ENCODE assay signal across 17 cellular contexts in the genomic region with DNA sequence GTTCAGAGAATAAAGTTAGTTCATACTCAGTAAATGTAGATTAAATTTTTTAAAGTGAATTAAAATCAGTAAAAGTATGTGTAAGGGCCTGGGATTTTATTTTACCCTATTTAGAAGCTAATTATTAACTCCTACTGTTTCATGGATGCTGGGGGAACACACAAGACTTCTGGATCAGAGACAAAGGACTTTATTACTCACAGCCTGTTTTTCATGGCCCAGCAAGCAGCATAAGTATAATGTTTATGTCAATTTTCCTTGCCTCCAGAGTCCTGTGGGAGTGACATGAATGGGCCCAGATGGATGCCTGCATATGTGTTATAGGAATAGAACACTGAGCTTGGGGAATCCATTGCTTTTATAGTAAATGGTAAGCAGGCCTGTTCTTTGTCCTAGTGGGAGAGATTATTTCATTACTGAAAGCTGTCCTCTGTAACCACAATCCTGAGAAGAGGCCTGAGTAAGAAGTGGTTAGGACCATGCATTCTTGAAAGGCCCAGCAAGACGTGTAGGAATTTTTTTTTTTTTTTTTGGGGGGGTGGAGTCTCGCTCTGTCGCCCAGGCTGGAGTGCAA. TPM values are rescaled to one million over a fixed set of nuclear protein-coding genes. Genes with fewer than 3 reads are reported as not detected.
DNase-seq lines count a peak whose midpoint lies in the region; ATAC-seq and TF ChIP-seq lines count a peak whose summit lies in the region.
"Had no signal": no experiment of that assay in that cellular context is flagged by ENCODE, and none has a peak within 500 bp of the region (broad histone marks: within the 10 kb centered on the region; RNA-seq: fewer than 3 reads in every experiment).

No MANE protein-coding gene starts in this region.

- POLR2A ChIA-PET in Caco-2 (lab: Charles Lee): interaction anchor here (0.7 kb wide), 1 partner anchor 14 kb away, joined by 3 read pairs; no protein-coding TSS in a partner anchor

- H3K4me1 Mint-ChIP-seq in Caco-2 (ENCODE audit: low read depth, unreplicated experiment) (peaks cover 26% of the 10 kb centered on the region), nephron progenitor cell (peaks cover 23% of the 10 kb centered on the region)
- peaks cover 19% of the 10 kb centered on the region for H3K4me1 Mint-ChIP-seq in central memory CD8-positive, alpha-beta T cell

- no TSS peak for BruUV-seq in Caco-2 (replicated peaks; lab: Mats Ljungman, UMichigan)

- H3K4me1 ChIP-seq in Caco-2 (peaks cover 43% of the 10 kb centered on the region), Karpas-422 (ENCODE audit: low read length) (peaks cover 54% of the 10 kb centered on the region), left lung (peaks cover 0 to 34% of the 10 kb centered on the region in 2 donors), gastroesophageal sphincter (peaks cover 0 to 20% (median 0%) of the 10 kb centered on the region in 3 donors)

- no peak for DNase-seq in Caco-2
- DNase-seq in Karpas-422: no peak
- no peak for DNase-seq in central memory CD8-positive, alpha-beta T cell (ENCODE audit: low spot score in 2 of 2)
- no peak for DNase-seq in nephron progenitor cell
- no peak for DNase-seq in left lung
- DNase-seq in SHP77 (lab: John Stamatoyannopoulos, UW): no peak
- DNase-seq in medulla oblongata (ENCODE audit: extremely low spot score): no peak
- DNase-seq: activated naive CD4-positive, alpha-beta T cell treated with anti-CD3 and anti-CD28 coated beads, Interleukin-2, amount 50 U/mL, for 16 hours; brain microvascular endothelial cell; Kasumi-1; mucosa of descending colon; NCI-H1436 treated with DMSO at 0.1 percent for 48 hours; NCI-H510A; stimulated activated CD4-positive, alpha-beta T cell treated with anti-CD3 and anti-CD28 coated beads, Interleukin-4, amount 100 ng/mL, for 4 hours had no signal

- CTCF ChIA-PET in Caco-2 (lab: Charles Lee): interaction anchor here (0.6 kb wide), 1 partner anchor 207 kb away, joined by 3 read pairs; no protein-coding TSS in a partner anchor

- no peak overlapping the region for H3K4me3 Mint-ChIP-seq in Caco-2 (ENCODE audit: unreplicated experiment)
- H3K4me3 Mint-ChIP-seq in central memory CD8-positive, alpha-beta T cell: no peak overlapping the region
- H3K4me3 Mint-ChIP-seq in nephron progenitor cell: no peak overlapping the region

- H3K4me2 ChIP-seq in Karpas-422 (ENCODE audit: low read depth, low read length, poor library complexity, severe bottlenecking): no peak overlapping the region

- H4K20me1 ChIP-seq in Karpas-422 (ENCODE audit: insufficient read depth, low read depth, low read length): no peaks in the 10 kb centered on the region

- no peak for TF ChIP-seq EP300 in gastroesophageal sphincter (IDR thresholded peaks at IDR 0.05)

- H3K79me2 ChIP-seq in Karpas-422 (ENCODE audit: low read length): peaks cover 80% of the 10 kb centered on the region

- H3K9me3 ChIP-seq in Caco-2 (no peaks in the 10 kb centered on the region), Karpas-422 (ENCODE audit: low read length) (no peaks in the 10 kb centered on the region), left lung (no peaks in the 10 kb centered on the region), gastroesophageal sphincter (no peaks in the 10 kb centered on the region)
- H3K9me3 ChIP-seq: mucosa of descending colon, tibial nerve had no signal

- WGBS in gastroesophageal sphincter (ENCODE audit: low coverage in 1 of 2), 2 donors: 94 to 100% methylated on average over 2 to 3 of the region's 3 CpGs

- peaks cover 16% of the 10 kb centered on the region for H3K36me3 Mint-ChIP-seq in Caco-2 (ENCODE audit: insufficient read depth, unreplicated experiment)
- peaks cover 5% of the 10 kb centered on the region for H3K36me3 Mint-ChIP-seq in central memory CD8-positive, alpha-beta T cell (ENCODE audit: insufficient read depth)
- peaks cover 11% of the 10 kb centered on the region for H3K36me3 Mint-ChIP-seq in nephron progenitor cell (ENCODE audit: low read depth)

- H3K27me3 ChIP-seq in Caco-2 (replicated peaks; ENCODE audit: control insufficient read depth, insufficient read depth, low read length): no peaks in the 10 kb centered on the region
- no peaks in the 10 kb centered on the region for H3K27me3 ChIP-seq in Karpas-422 (ENCODE audit: low read length)
- H3K27me3 ChIP-seq in left lung: no peaks in the 10 kb centered on the region
- H3K27me3 ChIP-seq in gastroesophageal sphincter: no peaks in the 10 kb centered on the region
- H3K27me3 ChIP-seq: brain microvascular endothelial cell, tibial nerve had no signal

- TF ChIP-seq CTCF in Caco-2 (IDR thresholded peaks at IDR 0.05; ENCODE audit: insufficient read depth in 1 of 2, low read depth in 1 of 2, low read length in 1 of 2, severe bottlenecking in 1 of 2, unreplicated experiment in 1 of 2) (no peak), nephron progenitor cell (IDR thresholded peaks at IDR 0.05) (no peak), left lung (IDR thresholded peaks at IDR 0.05) (no peak), gastroesophageal sphincter (IDR thresholded peaks at IDR 0.05) (no peak)

- H3K27me3 Mint-ChIP-seq in Caco-2 (ENCODE audit: insufficient read depth, unreplicated experiment): no peaks in the 10 kb centered on the region
- H3K27me3 Mint-ChIP-seq in central memory CD8-positive, alpha-beta T cell: no peaks in the 10 kb centered on the region
- H3K27me3 Mint-ChIP-seq in nephron progenitor cell (ENCODE audit: low read depth, poor library complexity): no peaks in the 10 kb centered on the region

- ATAC-seq in central memory CD8-positive, alpha-beta T cell (replicated peaks; ENCODE audit: extremely low read depth, poor library complexity, severe bottlenecking): no peak
- ATAC-seq in left lung: no peak
- ATAC-seq in gastroesophageal sphincter: no peak
- ATAC-seq: esophagus mucosa, mucosa of descending colon had no signal

- H3K27ac ChIP-seq in Karpas-422 (ENCODE audit: low read length) (peak overlapping the region; percentile 58), left lung (peak overlapping the region in 1 of 2 donors; percentile 67), gastroesophageal sphincter (no peak overlapping the region)
- H3K27ac ChIP-seq: brain microvascular endothelial cell had no signal

- intact Hi-C loops in Caco-2 (cut with micrococcal nuclease; ENCODE audit: unreplicated experiment): no loop called here
- intact Hi-C loops in left lung (cut with DNase I): no loop called here

- H3K4me3 ChIP-seq in Caco-2 (ENCODE audit: low read depth, low read length) (no peak overlapping the region), Karpas-422 (ENCODE audit: low read length) (no peak overlapping the region), left lung (no peak overlapping the region), gastroesophageal sphincter (no peak overlapping the region)
- H3K4me3 ChIP-seq: mucosa of descending colon, tibial nerve had no signal

- no peak overlapping the region for H2AFZ ChIP-seq in Karpas-422 (ENCODE audit: low read length)

- no peak overlapping the region for H3K9ac ChIP-seq in Karpas-422 (ENCODE audit: low read length)

- H3K9me3 Mint-ChIP-seq in Caco-2 (ENCODE audit: unreplicated experiment) (no peaks in the 10 kb centered on the region), nephron progenitor cell (no peaks in the 10 kb centered on the region)
- H3K9me3 Mint-ChIP-seq in central memory CD8-positive, alpha-beta T cell: no peaks in the 10 kb centered on the region

- no peak for TF ChIP-seq POLR2A in gastroesophageal sphincter (IDR thresholded peaks at IDR 0.05)

- H3K36me3 ChIP-seq in Caco-2 (ENCODE audit: control insufficient read depth, insufficient read depth, low read length): no peaks in the 10 kb centered on the region; the same call in 1 of the 2 replicates
- H3K36me3 ChIP-seq in Karpas-422 (ENCODE audit: insufficient read depth, low read length): no peaks in the 10 kb centered on the region
- H3K36me3 ChIP-seq in left lung: peaks cover 0 to 9% of the 10 kb centered on the region in 2 donors
- H3K36me3 ChIP-seq in gastroesophageal sphincter: peaks cover 0 to 12% of the 10 kb centered on the region in 2 donors
- H3K36me3 ChIP-seq: brain microvascular endothelial cell had no signal

- H3K27ac Mint-ChIP-seq in Caco-2 (ENCODE audit: unreplicated experiment) (peak overlapping the region; percentile 42), nephron progenitor cell (peak overlapping the region; percentile 42)
- H3K27ac Mint-ChIP-seq in central memory CD8-positive, alpha-beta T cell (ENCODE audit: low read depth): peak overlapping the region; percentile 19

- H3K9me2 ChIP-seq in Karpas-422 (replicated peaks; ENCODE audit: insufficient read depth, low read length): no peaks in the 10 kb centered on the region

RNA-seq across cellular contexts. Expression of gene BLTP3A, which starts 25.5 kb away (rescaled TPM):
- total RNA-seq in Caco-2 (2022) (40.3 and 41.6 TPM in 2 replicates), left lung (10 to 100 TPM; 17.1 to 21.8 TPM), gastroesophageal sphincter (10 to 100 TPM in 1 of 4 donors, 1 to 10 TPM in 3; 6.4 to 11.8 (median 7.7) TPM)
- 11.3 and 12.0 TPM in 2 replicates for total RNA-seq in Karpas-422 (2014; rRNA removed; shearing (Covaris generic); ENCODE audit: low replicate concordance)
